ENCODE assay signal across 8 cellular contexts in genomic region chr14:25042362-25043299, GRCh38. TPM values are rescaled to one million over a fixed set of nuclear protein-coding genes. Genes with fewer than 3 reads are reported as not detected.
A peak's percentile ranks its signal among the peaks of the same experiment; 100 is the strongest.
DNase-seq lines count a peak whose midpoint lies in the region; TF ChIP-seq lines count a peak whose summit lies in the region.

No MANE protein-coding gene starts in this region.

- POLR2A ChIA-PET in GM10248 (lab: Yijun Ruan, JAX): no interaction called here

- WGBS in thyroid gland, 2 donors: 82 to 85% methylated on average over 14 of the region's 14 CpGs

- no peaks in the 10 kb centered on the region for H3K36me3 ChIP-seq in thyroid gland

- H3K9me3 ChIP-seq in thyroid gland: no peaks in the 10 kb centered on the region

- H3K27ac ChIP-seq in thyroid gland: no peak overlapping the region

- DNase-seq in DMS53 (lab: John Stamatoyannopoulos, UW): peak; percentile 42
- DNase-seq in DMS53 treated with DMSO at 0.1 percent for 48 hours (lab: John Stamatoyannopoulos, UW; ENCODE audit: unreplicated experiment): no peak
- DNase-seq in iPS-NIHi7 (ENCODE audit: extremely low spot score): peak; percentile 50
- peak in 1 of 2 donors; percentile 33 for DNase-seq in thyroid gland
- no peak for DNase-seq in T-helper 9 cell
- no peak for DNase-seq in GM10248 (ENCODE audit: extremely low spot score)
- no peak for DNase-seq in NCI-H2196 (lab: John Stamatoyannopoulos, UW; ENCODE audit: unreplicated experiment)

- peaks cover 27 to 31% of the 10 kb centered on the region in 2 donors for H3K4me1 ChIP-seq in thyroid gland

- peak; percentile 44 for TF ChIP-seq CTCF in WI38 (IDR thresholded peaks at IDR 0.05; ENCODE audit: low read depth, low read length)
- TF ChIP-seq CTCF in thyroid gland (IDR thresholded peaks at IDR 0.05): peak; percentile 15 to 72 (median 50)
- TF ChIP-seq CTCF in GM10248 (IDR thresholded peaks at IDR 0.05; ENCODE audit: control extremely low read depth, extremely low read depth, low read depth, missing control alignments): no peak

- H3K4me3 ChIP-seq in WI38 (ENCODE audit: low read depth, low read length): no peak overlapping the region
- H3K4me3 ChIP-seq in thyroid gland (replicated peaks in 1 of 3): no peak overlapping the region

- no peaks in the 10 kb centered on the region for H3K27me3 ChIP-seq in thyroid gland

- no peak for TF ChIP-seq POLR2A in thyroid gland (IDR thresholded peaks at IDR 0.05)

- CTCF ChIA-PET in GM10248 (lab: Yijun Ruan, JAX): interaction anchor here (1.3 kb wide), 1 partner anchor 332 kb away, joined by 3 read pairs; no protein-coding TSS in a partner anchor

- intact Hi-C loops in thyroid gland (cut with DNase I): loop anchor here (10.0 kb wide), 2 partner anchors 92 to 228 kb away; no protein-coding TSS in a partner anchor

RNA-seq across cellular contexts. Expression of gene STXBP6, which starts 7.3 kb away (rescaled TPM):
- 100 to 1,000 TPM in 1 of 4 donors, 10 to 100 TPM in 3; 44.1 to 120 (median 67.4) TPM for total RNA-seq in thyroid gland

Comparison
In these comparisons a context has a peak if more than half of its experiments do, and no peak if none do; other contexts are left out.
1. DNase-seq: peak in DMS53 (single experiment) and iPS-NIHi7 (single experiment); none in DMS53 treated with DMSO at 0.1 percent for 48 hours (single experiment), T-helper 9 cell (single experiment), GM10248 (single experiment) and NCI-H2196 (single experiment).